12 cellular contexts compared by ENCODE assay signal in the genomic region with DNA sequence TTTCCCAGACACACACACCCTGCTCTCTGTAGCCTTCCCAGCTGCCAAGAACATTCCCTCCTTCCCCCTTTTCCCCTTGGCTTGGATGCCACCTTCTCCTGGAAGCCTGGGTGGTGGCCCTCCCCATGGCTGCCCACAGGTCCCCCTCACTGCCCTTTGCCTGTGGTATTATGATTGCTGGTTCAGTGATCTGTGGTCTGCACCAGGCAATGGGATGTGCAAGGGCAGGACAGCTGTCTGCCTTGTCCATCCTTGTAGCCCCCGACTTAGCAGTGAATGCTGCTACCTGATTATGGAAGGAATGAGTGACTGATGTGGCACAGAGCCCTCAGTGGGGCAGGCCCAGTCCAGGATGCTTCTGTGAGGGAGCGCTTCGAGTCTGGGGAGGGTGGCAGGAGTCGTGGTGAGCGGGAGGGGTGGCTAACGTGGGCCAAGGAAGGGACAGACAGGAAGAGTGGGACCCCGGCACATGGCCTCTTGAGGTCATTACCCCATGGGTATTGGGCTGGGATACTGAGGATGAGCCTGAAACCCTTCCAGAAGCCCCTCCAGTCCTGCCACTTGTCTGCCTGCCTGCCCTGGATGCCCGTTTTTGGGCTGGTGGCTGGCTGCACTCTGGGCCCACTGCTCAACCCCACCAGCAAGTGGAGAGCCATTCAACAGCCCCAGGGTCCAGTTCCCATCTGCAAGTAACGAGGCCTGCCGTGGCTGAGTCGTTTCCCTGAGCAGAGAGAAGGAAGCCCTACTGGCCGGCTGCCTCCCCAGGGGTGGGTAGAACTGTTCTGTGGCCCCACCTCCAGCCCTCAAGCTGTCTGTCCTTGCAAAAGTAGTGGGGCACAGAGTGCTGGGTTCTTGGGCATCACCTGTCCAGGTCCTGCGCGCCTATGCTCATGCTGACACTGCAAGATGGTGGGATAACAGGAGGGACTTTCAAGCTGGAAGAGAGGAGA. TPM values are rescaled to one million over a fixed set of nuclear protein-coding genes. Genes with fewer than 3 reads are reported as not detected.
DNase-seq lines count a peak whose midpoint lies in the region; FAIRE-seq and TF ChIP-seq lines count a peak whose summit lies in the region.
"Had no signal": no experiment of that assay in that cellular context is flagged by ENCODE, and none has a peak within 500 bp of the region (broad histone marks: within the 10 kb centered on the region; RNA-seq: fewer than 3 reads in every experiment).

No MANE protein-coding gene starts in this region.

- H3K4me3 ChIP-seq in astrocyte (ENCODE audit: insufficient read depth, low read depth, low read length) = no peak overlapping the region
- H3K4me3 ChIP-seq in tibial artery = no peak overlapping the region

- H3K27me3 Mint-ChIP-seq in activated naive CD4-positive, alpha-beta T cell treated with anti-CD3 and anti-CD28 coated beads, Interleukin-2, amount 50 U/mL, for 24 hours = peaks cover under 1% of the 10 kb centered on the region
- H3K27me3 Mint-ChIP-seq in astrocyte (ENCODE audit: low read depth, unreplicated experiment) (no peaks in the 10 kb centered on the region), nephron (ENCODE audit: low read depth) (peaks cover 11% of the 10 kb centered on the region), glutamatergic neuron (ENCODE audit: unreplicated experiment) (peaks cover 9% of the 10 kb centered on the region)

- H3K36me3 ChIP-seq in astrocyte (ENCODE audit: insufficient read depth, low read length) = no peaks in the 10 kb centered on the region
- H3K36me3 ChIP-seq in tibial artery = peaks cover 0 to 4% (median 0%) of the 10 kb centered on the region in 3 donors

- H3K9me3 ChIP-seq in astrocyte (ENCODE audit: insufficient read depth, low read depth, low read length) = no peaks in the 10 kb centered on the region
- no peaks in the 10 kb centered on the region for H3K9me3 ChIP-seq in tibial artery

- H3K27ac ChIP-seq in astrocyte (ENCODE audit: low read depth, low read length) (no peak overlapping the region), tibial artery (peak overlapping the region; percentile 79 to 87)

- H3K4me1 ChIP-seq in astrocyte (ENCODE audit: insufficient read depth, low read length) = peaks cover 62% of the 10 kb centered on the region
- peaks cover 3 to 100% (median 94%) of the 10 kb centered on the region in 4 donors for H3K4me1 ChIP-seq in tibial artery

- H3K36me3 Mint-ChIP-seq in activated naive CD4-positive, alpha-beta T cell treated with anti-CD3 and anti-CD28 coated beads, Interleukin-2, amount 50 U/mL, for 24 hours = no peaks in the 10 kb centered on the region
- H3K36me3 Mint-ChIP-seq in astrocyte (ENCODE audit: low read depth, unreplicated experiment) (peaks cover 3% of the 10 kb centered on the region), nephron (ENCODE audit: low read depth) (no peaks in the 10 kb centered on the region), glutamatergic neuron (ENCODE audit: unreplicated experiment) (no peaks in the 10 kb centered on the region)

- peaks cover 80% of the 10 kb centered on the region for H4K20me1 ChIP-seq in astrocyte (ENCODE audit: insufficient read depth, low read length)

- TF ChIP-seq CTCF in astrocyte (IDR thresholded peaks at IDR 0.05; ENCODE audit: insufficient read depth, low read depth, low read length) = no peak
- no peak for TF ChIP-seq CTCF in nephron (IDR thresholded peaks at IDR 0.05; ENCODE audit: unreplicated experiment in 3 of 3)
- no peak for TF ChIP-seq CTCF in tibial artery (IDR thresholded peaks at IDR 0.05)
- no peak for TF ChIP-seq CTCF in glutamatergic neuron (IDR thresholded peaks at IDR 0.05; ENCODE audit: partially characterized antibody, unreplicated experiment)

- H3K79me2 ChIP-seq in astrocyte (ENCODE audit: insufficient read depth, low read length) = peaks cover 75% of the 10 kb centered on the region

- H2AFZ ChIP-seq in astrocyte (ENCODE audit: low read depth, low read length) = no peak overlapping the region

- no peak overlapping the region for H3K9ac ChIP-seq in astrocyte (ENCODE audit: low read length)

- H3K4me2 ChIP-seq in astrocyte (ENCODE audit: low read length) = no peak overlapping the region

- H3K27ac Mint-ChIP-seq in activated naive CD4-positive, alpha-beta T cell treated with anti-CD3 and anti-CD28 coated beads, Interleukin-2, amount 50 U/mL, for 24 hours = peak overlapping the region; percentile 80
- H3K27ac Mint-ChIP-seq in astrocyte (ENCODE audit: unreplicated experiment) (peak overlapping the region; percentile 41), nephron (peak overlapping the region in 2 of 3 experiments; percentile 76 to 79), glutamatergic neuron (ENCODE audit: unreplicated experiment) (no peak overlapping the region)

- no peaks in the 10 kb centered on the region for H3K9me3 Mint-ChIP-seq in activated naive CD4-positive, alpha-beta T cell treated with anti-CD3 and anti-CD28 coated beads, Interleukin-2, amount 50 U/mL, for 24 hours
- H3K9me3 Mint-ChIP-seq in astrocyte (ENCODE audit: unreplicated experiment) (no peaks in the 10 kb centered on the region), nephron (no peaks in the 10 kb centered on the region), glutamatergic neuron (ENCODE audit: unreplicated experiment) (peaks cover 1% of the 10 kb centered on the region)

- H3K4me1 Mint-ChIP-seq in activated naive CD4-positive, alpha-beta T cell treated with anti-CD3 and anti-CD28 coated beads, Interleukin-2, amount 50 U/mL, for 24 hours = peaks cover 22% of the 10 kb centered on the region
- H3K4me1 Mint-ChIP-seq in astrocyte (ENCODE audit: low read depth, unreplicated experiment) (peaks cover 72% of the 10 kb centered on the region), nephron (peaks cover 69% of the 10 kb centered on the region), glutamatergic neuron (ENCODE audit: low read depth, unreplicated experiment) (peaks cover 9% of the 10 kb centered on the region)

- no peaks in the 10 kb centered on the region for H3K27me3 ChIP-seq in astrocyte (ENCODE audit: insufficient read depth, low read length)
- H3K27me3 ChIP-seq in tibial artery = no peaks in the 10 kb centered on the region

- intact Hi-C loops in tibial artery (cut with DNase I; ENCODE audit: low total_unique reads) = no loop called here

- DNase-seq in activated naive CD4-positive, alpha-beta T cell (lab: John Stamatoyannopoulos, UW) = no peak
- DNase-seq in astrocyte (ENCODE audit: low read depth) (no peak), tibial artery (no peak), glutamatergic neuron (no peak), T-helper 9 cell (no peak)
- no peak for DNase-seq in effector CD8-positive, alpha-beta T cell (lab: John Stamatoyannopoulos, UW)
- DNase-seq: activated gamma-delta T cell, midbrain, T-helper 2 cell had no signal

- FAIRE-seq in astrocyte (lab: Jason Lieb, UNC) = no peak
- FAIRE-seq: colon had no signal

- H3K4me3 Mint-ChIP-seq in activated naive CD4-positive, alpha-beta T cell treated with anti-CD3 and anti-CD28 coated beads, Interleukin-2, amount 50 U/mL, for 24 hours = no peak overlapping the region
- H3K4me3 Mint-ChIP-seq in astrocyte (ENCODE audit: unreplicated experiment) = no peak overlapping the region
- H3K4me3 Mint-ChIP-seq in nephron = no peak overlapping the region
- no peak overlapping the region for H3K4me3 Mint-ChIP-seq in glutamatergic neuron (ENCODE audit: unreplicated experiment)

RNA-seq across cellular contexts. Expression of gene CHST3, which starts 8.8 kb away (rescaled TPM):
- total RNA-seq in astrocyte (42.9 and 43.5 TPM in 2 replicates), glutamatergic neuron (ENCODE audit: unreplicated experiment) (0.83 TPM)

Comparison
In these comparisons a context has a peak if more than half of its experiments do, and no peak if none do; other contexts are left out.
1. RNA of gene CHST3, which starts 8.8 kb away (total RNA-seq): 42.9 to 43.5 TPM in astrocyte; 0.83 TPM in glutamatergic neuron (single experiment); every median in the first group is over 10 times any median in the second.